Comparison of ENCODE assay signal across 8 cellular contexts in the genomic region with DNA sequence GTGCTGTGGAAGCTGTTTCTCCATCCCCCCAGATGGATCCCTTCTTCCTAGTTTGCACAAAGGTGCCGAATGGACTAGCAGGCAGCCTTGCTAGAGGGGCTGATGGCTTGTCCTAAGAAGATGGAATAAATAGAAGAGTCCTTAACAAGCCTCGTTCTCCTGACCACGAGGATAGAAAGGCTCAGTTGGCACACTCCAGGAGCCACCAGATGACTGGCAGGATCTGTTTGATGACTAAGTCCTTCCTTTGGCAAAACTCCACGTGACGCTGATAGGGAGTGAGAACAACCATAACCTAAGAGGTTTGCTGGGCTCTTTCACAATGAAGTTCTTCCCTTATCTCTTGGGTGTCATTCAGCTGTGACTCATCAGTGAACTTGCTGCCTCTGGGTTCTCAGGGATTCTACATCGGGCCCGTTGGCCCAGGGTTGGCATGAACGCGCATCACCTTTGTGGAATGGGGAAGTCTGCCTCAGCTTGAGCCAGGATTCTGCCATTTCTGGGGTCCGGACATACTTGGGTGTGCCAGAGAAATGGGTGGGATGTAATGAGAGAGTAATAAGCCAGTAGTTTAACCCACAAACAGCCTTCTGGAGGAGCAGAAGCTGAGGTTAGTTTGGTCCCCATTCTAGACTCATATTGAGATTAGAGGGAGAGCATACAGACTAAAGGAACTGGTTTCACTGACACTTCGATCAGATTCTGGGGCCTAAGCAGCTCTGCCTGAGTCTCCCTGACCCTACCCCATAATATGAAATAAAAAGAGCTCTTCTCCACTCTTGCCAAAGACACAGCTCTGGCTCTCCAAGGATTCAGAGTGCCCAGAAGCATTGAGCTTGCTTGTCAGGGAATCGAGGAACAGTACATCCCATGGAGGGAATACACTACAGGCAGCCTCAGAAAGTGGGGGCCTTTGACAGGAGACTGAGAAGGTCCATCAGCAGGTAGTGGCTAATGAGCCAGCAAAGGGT. TPM values are rescaled to one million over a fixed set of nuclear protein-coding genes. Genes with fewer than 3 reads are reported as not detected.
A peak's percentile ranks its signal among the peaks of the same experiment; 100 is the strongest.
DNase-seq lines count a peak whose midpoint lies in the region; ATAC-seq and TF ChIP-seq lines count a peak whose summit lies in the region.

No MANE protein-coding gene starts in this region.

- no peak for TF ChIP-seq CTCF in choroid plexus epithelial cell (conservative IDR thresholded peaks at IDR 0.05; ENCODE audit: low read depth, low read length)

- no peak for ATAC-seq in GM19395 (IDR thresholded peaks at IDR 0.05; ENCODE audit: unreplicated experiment)
- no peak for ATAC-seq in GM18861 (IDR thresholded peaks at IDR 0.05; ENCODE audit: unreplicated experiment)

- DNase-seq in AG08396 (ENCODE audit: low spot score), result peak; percentile 94
- peak; percentile 47 for DNase-seq in HuH-7.5 (ENCODE audit: low spot score)
- DNase-seq in choroid plexus epithelial cell (ENCODE audit: low read depth), result peak; percentile 98
- no peak for DNase-seq in NCI-H748 (lab: John Stamatoyannopoulos, UW; ENCODE audit: unreplicated experiment)
- no peak for DNase-seq in NCI-H2227 treated with DMSO at 0.1 percent for 48 hours (lab: John Stamatoyannopoulos, UW)

- no peaks in the 10 kb centered on the region for H3K36me3 ChIP-seq in mesodermal cell (ENCODE audit: control insufficient read depth, insufficient read depth, low read length)

- peaks cover 28% of the 10 kb centered on the region for H3K4me1 ChIP-seq in mesodermal cell (ENCODE audit: control insufficient read depth, insufficient read depth, low read length, poor library complexity, severe bottlenecking)

- peak overlapping the region; percentile 87 for H3K27ac ChIP-seq in mesodermal cell (ENCODE audit: low read depth, low read length, severe bottlenecking)

- H3K4me3 ChIP-seq in choroid plexus epithelial cell (ENCODE audit: low read depth, low read length) (no peak overlapping the region), mesodermal cell (ENCODE audit: extremely low read depth, insufficient read depth, low read length, poor library complexity, severe bottlenecking) (no peak overlapping the region)

- no peaks in the 10 kb centered on the region for H3K9me3 ChIP-seq in mesodermal cell (ENCODE audit: control insufficient read depth, low read length)

- 59 to 66% methylated on average over 10 of the region's 12 CpGs for WGBS in mesodermal cell (ENCODE audit: insufficient coverage in 2 of 2), 2 experiments

RNA-seq across cellular contexts. Expression of a gene that starts 2.0 kb away (rescaled TPM):
- 16.4 TPM for polyA plus RNA-seq in mesodermal cell (2013, experiment 1 of 2)
- 11.8 TPM for polyA plus RNA-seq in mesodermal cell (2013, experiment 2 of 2)

Comparison
In these comparisons a context has a peak if more than half of its experiments do, and no peak if none do; other contexts are left out.
1. DNase-seq: peak in AG08396 (single experiment), HuH-7.5 (single experiment) and choroid plexus epithelial cell (single experiment); none in NCI-H748 (single experiment) and NCI-H2227 treated with DMSO at 0.1 percent for 48 hours (single experiment).